ENCODE assay signal across 1 cellular context in the genomic region with DNA sequence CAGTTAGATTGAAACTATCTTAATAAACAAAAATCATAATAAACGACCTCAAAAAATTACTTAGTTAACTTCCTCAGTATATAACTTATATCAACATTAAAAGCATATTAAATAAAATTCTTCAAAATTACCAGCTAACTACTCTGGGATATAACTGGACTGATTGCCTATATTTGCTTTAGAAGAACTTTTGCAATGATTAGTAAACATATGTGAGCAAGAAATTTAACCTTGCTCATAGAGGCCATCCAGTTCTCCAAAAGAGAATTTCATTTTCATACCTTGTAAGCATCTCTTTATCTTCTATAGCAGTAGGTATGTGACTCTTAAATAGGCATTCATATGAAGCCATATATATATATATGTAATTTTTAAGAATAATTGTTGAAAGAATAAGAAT.
TF ChIP-seq lines count a peak whose summit lies in the region.

No MANE protein-coding gene starts in this region.

TF ChIP-seq in HepG2, 621 proteins besides CTCF, POLR2A, EP300 and RAD21 (continued from another document):
- TF ChIP-seq XBP1 (CRISPR knock-in tag; IDR thresholded peaks at IDR 0.05) (no peak), PHF21A (CRISPR knock-in tag; IDR thresholded peaks at IDR 0.05) (no peak), ZNF883 (CRISPR knock-in tag; IDR thresholded peaks at IDR 0.05; ENCODE audit: not compliant biosample characterization) (no peak), ZNF543 (CRISPR knock-in tag; IDR thresholded peaks at IDR 0.05) (no peak), PCBP1 (IDR thresholded peaks at IDR 0.05; ENCODE audit: borderline replicate concordance, low read depth, low read length) (no peak), RFXAP (CRISPR knock-in tag; IDR thresholded peaks at IDR 0.05; ENCODE audit: borderline replicate concordance) (no peak), KLF13 (CRISPR knock-in tag; IDR thresholded peaks at IDR 0.05) (no peak), NBN (conservative IDR thresholded peaks at IDR 0.05) (no peak), ARID5B (CRISPR knock-in tag; IDR thresholded peaks at IDR 0.05) (0 out of 2 replicates have a peak, but pooled peaks have one; percentile 18), ZNF597 (CRISPR knock-in tag; IDR thresholded peaks at IDR 0.05) (no peak)
- TF ChIP-seq, protein P1, sequence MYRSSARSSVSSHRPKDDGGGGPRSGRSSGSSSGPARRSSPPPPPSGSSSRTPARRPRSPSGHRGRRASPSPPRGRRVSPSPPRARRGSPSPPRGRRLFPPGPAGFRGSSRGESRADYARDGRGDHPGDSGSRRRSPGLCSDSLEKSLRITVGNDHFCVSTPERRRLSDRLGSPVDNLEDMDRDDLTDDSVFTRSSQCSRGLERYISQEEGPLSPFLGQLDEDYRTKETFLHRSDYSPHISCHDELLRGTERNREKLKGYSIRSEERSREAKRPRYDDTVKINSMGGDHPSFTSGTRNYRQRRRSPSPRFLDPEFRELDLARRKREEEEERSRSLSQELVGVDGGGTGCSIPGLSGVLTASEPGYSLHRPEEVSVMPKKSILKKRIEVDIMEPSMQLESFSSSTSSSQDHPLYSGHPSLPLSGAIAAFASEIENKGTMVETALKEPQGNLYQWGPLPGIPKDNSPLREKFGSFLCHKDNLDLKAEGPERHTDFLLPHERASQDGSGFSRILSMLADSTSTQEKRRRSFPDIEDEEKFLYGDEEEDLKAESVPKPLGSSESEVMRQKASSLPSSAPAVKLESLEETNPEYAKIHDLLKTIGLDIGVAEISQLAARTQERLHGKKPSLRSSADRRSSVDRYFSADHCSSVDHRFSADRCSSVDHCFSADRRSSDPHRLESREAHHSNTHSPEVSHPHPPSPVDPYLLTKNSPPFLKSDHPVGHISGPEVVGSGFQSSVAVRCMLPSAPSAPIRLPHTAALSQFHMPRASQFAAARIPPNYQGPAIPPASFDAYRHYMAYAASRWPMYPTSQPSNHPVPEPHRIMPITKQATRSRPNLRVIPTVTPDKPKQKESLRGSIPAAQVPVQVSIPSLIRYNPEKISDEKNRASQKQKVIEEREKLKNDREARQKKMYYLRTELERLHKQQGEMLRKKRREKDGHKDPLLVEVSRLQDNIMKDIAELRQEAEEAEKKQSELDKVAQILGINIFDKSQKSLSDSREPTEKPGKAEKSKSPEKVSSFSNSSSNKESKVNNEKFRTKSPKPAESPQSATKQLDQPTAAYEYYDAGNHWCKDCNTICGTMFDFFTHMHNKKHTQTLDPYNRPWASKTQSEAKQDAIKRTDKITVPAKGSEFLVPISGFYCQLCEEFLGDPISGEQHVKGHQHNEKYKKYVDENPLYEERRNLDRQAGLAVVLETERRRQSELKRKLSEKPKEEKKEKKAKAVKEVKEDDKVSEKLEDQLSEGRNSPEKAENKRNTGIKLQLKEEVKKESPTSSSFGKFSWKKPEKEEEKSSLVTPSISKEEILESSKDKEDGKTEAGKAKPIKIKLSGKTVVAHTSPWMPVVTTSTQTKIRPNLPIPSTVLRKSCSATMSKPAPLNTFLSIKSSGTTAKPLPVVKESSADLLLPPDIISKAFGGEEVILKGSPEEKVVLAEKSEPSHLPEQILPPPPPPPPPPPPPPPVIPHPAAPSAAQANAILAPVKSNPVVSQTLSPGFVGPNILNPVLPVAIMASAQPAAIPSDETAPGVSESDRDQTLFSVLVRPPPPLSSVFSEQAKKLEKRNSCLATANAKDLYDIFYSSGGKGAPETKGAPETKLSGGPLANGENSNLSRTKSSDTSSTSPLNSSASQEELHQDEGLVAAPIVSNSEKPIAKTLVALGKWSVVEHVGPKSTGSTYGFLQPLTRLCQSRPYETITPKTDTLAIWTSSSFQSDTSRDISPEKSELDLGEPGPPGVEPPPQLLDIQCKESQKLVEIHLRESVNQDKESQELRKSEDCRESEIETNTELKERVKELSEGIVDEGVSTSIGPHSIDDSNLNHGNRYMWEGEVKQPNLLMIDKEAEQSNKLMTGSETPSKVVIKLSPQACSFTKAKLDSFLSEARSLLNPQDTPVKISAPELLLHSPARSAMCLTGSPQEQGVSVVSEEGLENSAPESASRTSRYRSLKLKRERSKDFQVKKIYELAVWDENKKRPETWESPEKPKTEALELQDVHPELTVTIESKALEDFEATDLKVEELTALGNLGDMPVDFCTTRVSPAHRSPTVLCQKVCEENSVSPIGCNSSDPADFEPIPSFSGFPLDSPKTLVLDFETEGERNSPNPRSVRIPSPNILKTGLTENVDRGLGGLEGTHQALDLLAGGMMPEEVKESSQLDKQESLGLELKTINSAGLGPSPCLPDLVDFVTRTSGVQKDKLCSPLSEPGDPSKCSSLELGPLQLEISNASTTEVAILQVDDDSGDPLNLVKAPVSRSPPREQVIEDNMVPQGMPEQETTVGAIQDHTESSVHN (CRISPR knock-in tag; IDR thresholded peaks at IDR 0.05), result no peak
TF ChIP-seq in HepG2: peak in this region for 3.
